In genomic region chr16:3264137-3265036, GRCh38 we compare ENCODE assay signal across 7 cellular contexts. TPM values are rescaled to one million over a fixed set of nuclear protein-coding genes. Genes with fewer than 3 reads are reported as not detected.
DNase-seq lines count a peak whose midpoint lies in the region; ATAC-seq, FAIRE-seq and TF ChIP-seq lines count a peak whose summit lies in the region.

No MANE protein-coding gene starts in this region.

- H3K4me3 ChIP-seq in astrocyte (ENCODE audit: insufficient read depth, low read depth, low read length) (peak overlapping the region; percentile 82), hepatocyte (peak overlapping the region; percentile 63)

- peaks cover 5% of the 10 kb centered on the region for H3K4me1 ChIP-seq in astrocyte (ENCODE audit: insufficient read depth, low read length)
- H3K4me1 ChIP-seq in hepatocyte (ENCODE audit: insufficient read depth): peaks cover 9% of the 10 kb centered on the region

- ATAC-seq in GM18498 (IDR thresholded peaks at IDR 0.05; ENCODE audit: unreplicated experiment) (peak; percentile 84), HG02943 (IDR thresholded peaks at IDR 0.05; ENCODE audit: low read depth, unreplicated experiment) (peak; percentile 79)

- TF ChIP-seq CTCF in astrocyte (IDR thresholded peaks at IDR 0.05; ENCODE audit: insufficient read depth, low read depth, low read length): no peak
- TF ChIP-seq CTCF in hepatocyte (IDR thresholded peaks at IDR 0.05; ENCODE audit: poor library complexity): peak; percentile 42

- H3K79me2 ChIP-seq in astrocyte (ENCODE audit: insufficient read depth, low read length) (no peaks in the 10 kb centered on the region), hepatocyte (no peaks in the 10 kb centered on the region)

- 4% methylated on average over 62 of the region's 77 CpGs for WGBS in hepatocyte (ENCODE audit: low lambda C conversion rate, missing lambda C conversion rate)

- H3K27me3 ChIP-seq in astrocyte (ENCODE audit: insufficient read depth, low read length) (no peaks in the 10 kb centered on the region), hepatocyte (no peaks in the 10 kb centered on the region)

- H3K9me3 Mint-ChIP-seq in T-helper 2 cell treated with Interferon-gamma antibody and Interleukin-4, amounts not matched to agents 5 μg/mL and 100 μg/mL, for 36 hours: peaks cover 20% of the 10 kb centered on the region
- H3K9me3 Mint-ChIP-seq in astrocyte (ENCODE audit: unreplicated experiment): peaks cover 8% of the 10 kb centered on the region

- H3K4me3 Mint-ChIP-seq in T-helper 2 cell treated with Interferon-gamma antibody and Interleukin-4, amounts not matched to agents 5 μg/mL and 100 μg/mL, for 36 hours: peak overlapping the region; percentile 95
- peak overlapping the region; percentile 82 for H3K4me3 Mint-ChIP-seq in astrocyte (ENCODE audit: unreplicated experiment)

- DNase-seq in NCI-H187 (lab: John Stamatoyannopoulos, UW): peak; percentile 93 to 98
- peak; percentile 97 for DNase-seq in T-helper 2 cell treated with Interferon-gamma antibody and Interleukin-4, amounts not matched to agents 5 μg/mL and 100 μg/mL, for 36 hours (ENCODE audit: low spot score)
- peak; percentile 97 for DNase-seq in astrocyte (ENCODE audit: low read depth)
- DNase-seq in hepatocyte (ENCODE audit: low spot score): peak; percentile 97
- peak; percentile 98 for DNase-seq in retina

- H3K9me3 ChIP-seq in astrocyte (ENCODE audit: insufficient read depth, low read depth, low read length) (no peaks in the 10 kb centered on the region), hepatocyte (ENCODE audit: low read depth) (no peaks in the 10 kb centered on the region)

- H3K27ac ChIP-seq in astrocyte (ENCODE audit: low read depth, low read length) (peak overlapping the region; percentile 84), hepatocyte (peak overlapping the region; percentile 90)

- H3K27me3 Mint-ChIP-seq in T-helper 2 cell treated with Interferon-gamma antibody and Interleukin-4, amounts not matched to agents 5 μg/mL and 100 μg/mL, for 36 hours (ENCODE audit: low read depth): no peaks in the 10 kb centered on the region
- peaks cover 20% of the 10 kb centered on the region for H3K27me3 Mint-ChIP-seq in astrocyte (ENCODE audit: low read depth, unreplicated experiment)

- no peaks in the 10 kb centered on the region for H3K36me3 ChIP-seq in astrocyte (ENCODE audit: insufficient read depth, low read length)
- H3K36me3 ChIP-seq in hepatocyte (replicated peaks; ENCODE audit: insufficient read depth, low read depth): no peaks in the 10 kb centered on the region

- no peaks in the 10 kb centered on the region for H3K9me2 ChIP-seq in hepatocyte (replicated peaks; ENCODE audit: insufficient read depth)

- H3K27ac Mint-ChIP-seq in T-helper 2 cell treated with Interferon-gamma antibody and Interleukin-4, amounts not matched to agents 5 μg/mL and 100 μg/mL, for 36 hours: peak overlapping the region; percentile 97
- peak overlapping the region; percentile 34 for H3K27ac Mint-ChIP-seq in astrocyte (ENCODE audit: unreplicated experiment)

- H3K9ac ChIP-seq in astrocyte (ENCODE audit: low read length): peak overlapping the region; percentile 84

- H3K4me2 ChIP-seq in astrocyte (ENCODE audit: low read length) (peak overlapping the region; percentile 81), hepatocyte (peak overlapping the region; percentile 85)

- H3K4me1 Mint-ChIP-seq in T-helper 2 cell treated with Interferon-gamma antibody and Interleukin-4, amounts not matched to agents 5 μg/mL and 100 μg/mL, for 36 hours (ENCODE audit: low read depth): peaks cover 18% of the 10 kb centered on the region
- H3K4me1 Mint-ChIP-seq in astrocyte (ENCODE audit: low read depth, unreplicated experiment): no peaks in the 10 kb centered on the region

- FAIRE-seq in astrocyte (lab: Jason Lieb, UNC): no peak

- peaks cover 31% of the 10 kb centered on the region for H3K36me3 Mint-ChIP-seq in T-helper 2 cell treated with Interferon-gamma antibody and Interleukin-4, amounts not matched to agents 5 μg/mL and 100 μg/mL, for 36 hours (ENCODE audit: low read depth)
- H3K36me3 Mint-ChIP-seq in astrocyte (ENCODE audit: low read depth, unreplicated experiment): peaks cover 3% of the 10 kb centered on the region

- H2AFZ ChIP-seq in astrocyte (ENCODE audit: low read depth, low read length) (peak overlapping the region; percentile 55), hepatocyte (peak overlapping the region; percentile 90)

- no peaks in the 10 kb centered on the region for H4K20me1 ChIP-seq in astrocyte (ENCODE audit: insufficient read depth, low read length)
- H4K20me1 ChIP-seq in hepatocyte (ENCODE audit: insufficient read depth, poor library complexity, severe bottlenecking): no peaks in the 10 kb centered on the region

RNA-seq across cellular contexts. Expression of gene MEFV, which starts 8.0 kb away (rescaled TPM):
- total RNA-seq in astrocyte: not detected in 2 replicates
- total RNA-seq in hepatocyte: 0.13 TPM in 1 of 2 replicates, not detected in the other
- polyA plus RNA-seq in hepatocyte: 0.55 TPM in 1 of 2 replicates, not detected in the other

RNA-seq across cellular contexts. Expression of gene ZNF263, which starts 18.9 kb away (rescaled TPM):
- total RNA-seq in astrocyte: 31.4 and 34.7 TPM in 2 replicates
- total RNA-seq in hepatocyte: 39.7 and 47.5 TPM in 2 replicates
- 25.0 and 33.2 TPM in 2 replicates for polyA plus RNA-seq in hepatocyte

RNA-seq across cellular contexts. Expression of gene ZNF200, which starts 29.4 kb away (rescaled TPM):
- total RNA-seq in astrocyte (8.6 and 9.2 TPM in 2 replicates), hepatocyte (7.9 and 12.5 TPM in 2 replicates)
- polyA plus RNA-seq in hepatocyte: 4.6 and 6.0 TPM in 2 replicates

RNA-seq across cellular contexts. Expression of gene TIGD7, which starts 40.8 kb away (rescaled TPM):
- total RNA-seq in astrocyte: 4.4 and 4.5 TPM in 2 replicates
- 6.8 and 9.4 TPM in 2 replicates for total RNA-seq in hepatocyte
- polyA plus RNA-seq in hepatocyte: 5.1 and 9.7 TPM in 2 replicates

RNA-seq across cellular contexts. Expression of gene ZNF75A, which starts 40.9 kb away (rescaled TPM):
- 26.9 and 30.5 TPM in 2 replicates for total RNA-seq in astrocyte
- 21.9 and 25.9 TPM in 2 replicates for total RNA-seq in hepatocyte
- 24.9 and 33.0 TPM in 2 replicates for polyA plus RNA-seq in hepatocyte

Comparison
In these comparisons a context has a peak if more than half of its experiments do, and no peak if none do; other contexts are left out.
1. Peak in every context shown above with its lines: DNase-seq, ATAC-seq, H3K4me3 ChIP-seq and H3K27ac ChIP-seq.